In genomic region chr13:46655727-46656180, GRCh38 we compare ENCODE assay signal across 9 cellular contexts.
DNase-seq lines count a peak whose midpoint lies in the region; ATAC-seq and TF ChIP-seq lines count a peak whose summit lies in the region.
"Had no signal": no experiment of that assay in that cellular context is flagged by ENCODE, and none has a peak within 500 bp of the region (broad histone marks: within the 10 kb centered on the region; RNA-seq: fewer than 3 reads in every experiment).

No MANE protein-coding gene starts in this region.

- no peaks in the 10 kb centered on the region for H3K36me3 ChIP-seq in breast epithelium
- no peaks in the 10 kb centered on the region for H3K36me3 ChIP-seq in lower lobe of right lung
- peaks cover 0 to 4% (median 0%) of the 10 kb centered on the region in 4 donors for H3K36me3 ChIP-seq in stomach
- no peaks in the 10 kb centered on the region for H3K36me3 ChIP-seq in CD4-positive, alpha-beta memory T cell (ENCODE audit: insufficient read depth, low read length)
- no peaks in the 10 kb centered on the region for H3K36me3 ChIP-seq in Peyer's patch

- TF ChIP-seq CTCF in breast epithelium (IDR thresholded peaks at IDR 0.05), result no peak
- no peak for TF ChIP-seq CTCF in lower lobe of right lung (IDR thresholded peaks at IDR 0.05)
- no peak for TF ChIP-seq CTCF in stomach (IDR thresholded peaks at IDR 0.05)
- no peak for TF ChIP-seq CTCF in Peyer's patch (IDR thresholded peaks at IDR 0.05)

- H3K9me3 Mint-ChIP-seq in IgD-negative memory B cell, result peaks cover 0 to 2% (median 0%) of the 10 kb centered on the region in 3 donors
- no peaks in the 10 kb centered on the region for H3K9me3 Mint-ChIP-seq in CD4-positive, alpha-beta memory T cell

- CTCF ChIA-PET in CD4-positive, alpha-beta memory T cell (lab: Charles Lee; ENCODE audit: partially characterized antibody), result no interaction called here

- peak overlapping the region in 2 of 4 donors; percentile 33 to 76 for H3K4me3 Mint-ChIP-seq in IgD-negative memory B cell
- no peak overlapping the region for H3K4me3 Mint-ChIP-seq in CD4-positive, alpha-beta memory T cell

- TF ChIP-seq EP300 in stomach (IDR thresholded peaks at IDR 0.05), result no peak

- no peaks in the 10 kb centered on the region for H3K9me3 ChIP-seq in breast epithelium
- H3K9me3 ChIP-seq in lower lobe of right lung, result no peaks in the 10 kb centered on the region
- H3K9me3 ChIP-seq in stomach, result no peaks in the 10 kb centered on the region
- no peaks in the 10 kb centered on the region for H3K9me3 ChIP-seq in CD4-positive, alpha-beta memory T cell (ENCODE audit: control insufficient read depth in 1 of 2, low read length in 2 of 2)
- no peaks in the 10 kb centered on the region for H3K9me3 ChIP-seq in Peyer's patch

- intact Hi-C loops in breast epithelium (cut with DNase I; ENCODE audit: low total_unique reads) (no loop called here), lower lobe of right lung (cut with DNase I) (no loop called here), stomach (cut with DNase I; ENCODE audit: low total_unique reads) (no loop called here)
- intact Hi-C loops in CD4-positive, alpha-beta memory T cell (cut with micrococcal nuclease), result no loop called here

- ATAC-seq in lower lobe of right lung, result peak in 1 of 2 donors; percentile 66

- H3K27ac ChIP-seq in breast epithelium, result peak overlapping the region; percentile 72 to 85
- peak overlapping the region; percentile 58 for H3K27ac ChIP-seq in lower lobe of right lung
- H3K27ac ChIP-seq in stomach, result peak overlapping the region; percentile 61 to 79 (median 73)
- no peak overlapping the region for H3K27ac ChIP-seq in CD4-positive, alpha-beta memory T cell (ENCODE audit: low read depth, low read length)
- peak overlapping the region in 2 of 4 donors; percentile 50 to 68 for H3K27ac ChIP-seq in Peyer's patch

- H3K4me1 ChIP-seq in breast epithelium (peaks cover 5 to 11% of the 10 kb centered on the region in 2 donors), lower lobe of right lung (peaks cover 29% of the 10 kb centered on the region), stomach (peaks cover 23 to 70% (median 49%) of the 10 kb centered on the region in 4 donors), Peyer's patch (peaks cover 0 to 33% (median 2%) of the 10 kb centered on the region in 4 donors)
- H3K4me1 ChIP-seq in CD4-positive, alpha-beta memory T cell (ENCODE audit: insufficient read depth, low read length), result peaks cover 9% of the 10 kb centered on the region

- H3K27ac Mint-ChIP-seq in IgD-negative memory B cell, result peak overlapping the region; percentile 23 to 50 (median 28)
- H3K27ac Mint-ChIP-seq in CD4-positive, alpha-beta memory T cell, result no peak overlapping the region

- H3K36me3 Mint-ChIP-seq in IgD-negative memory B cell, result no peaks in the 10 kb centered on the region
- H3K36me3 Mint-ChIP-seq in CD4-positive, alpha-beta memory T cell, result peaks cover 15 to 24% of the 10 kb centered on the region in 2 donors

- TF ChIP-seq POLR2A in breast epithelium (IDR thresholded peaks at IDR 0.05) (no peak), stomach (IDR thresholded peaks at IDR 0.05) (no peak), Peyer's patch (IDR thresholded peaks at IDR 0.05) (no peak)

- POLR2A ChIA-PET in CD4-positive, alpha-beta memory T cell (lab: Charles Lee; ENCODE audit: partially characterized antibody), result no interaction called here

- no peaks in the 10 kb centered on the region for H3K27me3 Mint-ChIP-seq in IgD-negative memory B cell
- H3K27me3 Mint-ChIP-seq in CD4-positive, alpha-beta memory T cell, result no peaks in the 10 kb centered on the region

- peaks cover 19 to 36% (median 35%) of the 10 kb centered on the region in 3 donors for H3K4me1 Mint-ChIP-seq in IgD-negative memory B cell
- H3K4me1 Mint-ChIP-seq in CD4-positive, alpha-beta memory T cell, result peaks cover 9 to 16% (median 12%) of the 10 kb centered on the region in 4 donors

- no peaks in the 10 kb centered on the region for H3K27me3 ChIP-seq in breast epithelium
- H3K27me3 ChIP-seq in lower lobe of right lung (ENCODE audit: low read depth), result no peaks in the 10 kb centered on the region
- H3K27me3 ChIP-seq in stomach, result no peaks in the 10 kb centered on the region
- no peaks in the 10 kb centered on the region for H3K27me3 ChIP-seq in CD4-positive, alpha-beta memory T cell (ENCODE audit: insufficient read depth, low read length)
- no peaks in the 10 kb centered on the region for H3K27me3 ChIP-seq in Peyer's patch

- DNase-seq in breast epithelium (ENCODE audit: low spot score in 2 of 2) (peak in 1 of 2 donors; percentile 83), lower lobe of right lung (no peak), stomach (peak; percentile 59), COLO668 (lab: John Stamatoyannopoulos, UW; ENCODE audit: unreplicated experiment) (no peak), Peyer's patch (no peak), RPMI8226 (no peak)
- no peak for DNase-seq in CD4-positive, alpha-beta memory T cell
- DNase-seq: activated CD4-positive, alpha-beta T cell treated with anti-CD3 and anti-CD28 coated beads for 1 hour had no signal

- 14 to 20% (median 19%) methylated on average over 7 of the region's 7 CpGs for WGBS in stomach, 5 donors

- H3K4me3 ChIP-seq in breast epithelium (peak overlapping the region in 1 of 3 donors; percentile 26), lower lobe of right lung (no peak overlapping the region), stomach (peak overlapping the region in 1 of 4 donors; percentile 15), Peyer's patch (no peak overlapping the region)
- H3K4me3 ChIP-seq in CD4-positive, alpha-beta memory T cell (ENCODE audit: low read length in 2 of 2), result no peak overlapping the region

Comparison
In these comparisons a context has a peak if more than half of its experiments do, and no peak if none do; other contexts are left out.
1. H3K27ac Mint-ChIP-seq: peak in IgD-negative memory B cell (3 of 3); none in CD4-positive, alpha-beta memory T cell (0 of 7).